Comparison of ENCODE assay signal across 34 cellular contexts in the genomic region with DNA sequence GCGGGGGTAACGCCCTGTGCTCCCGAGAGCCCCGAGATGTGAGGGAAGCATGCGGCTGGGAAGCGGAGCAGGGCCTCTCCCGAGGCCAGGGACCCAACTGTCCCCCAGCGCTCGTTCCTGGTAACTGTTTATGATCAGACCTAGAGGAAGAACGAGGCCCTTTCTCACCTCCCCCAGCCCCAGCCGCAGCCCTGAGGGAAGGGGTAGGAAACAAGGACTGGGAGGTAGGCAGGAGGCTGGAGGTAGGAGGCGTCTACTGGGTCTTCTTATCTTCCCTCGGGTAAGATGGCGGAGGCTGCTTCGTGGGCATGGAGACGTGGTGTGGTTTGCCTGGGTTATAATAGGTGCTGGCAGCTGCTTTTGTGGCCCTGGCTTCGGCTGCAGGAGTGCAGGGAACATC.
DNase-seq lines count a peak whose midpoint lies in the region; ATAC-seq, FAIRE-seq and TF ChIP-seq lines count a peak whose summit lies in the region.
"Had no signal": no experiment of that assay in that cellular context is flagged by ENCODE, and none has a peak within 500 bp of the region (broad histone marks: within the 10 kb centered on the region; RNA-seq: fewer than 3 reads in every experiment).

No MANE protein-coding gene starts in this region.

- no peaks in the 10 kb centered on the region for H3K9me1 ChIP-seq in K562 (ENCODE audit: control insufficient read depth, insufficient read depth, low read length)

- TF ChIP-seq POLR2A in K562 (conservative IDR thresholded peaks at IDR 0.05) (no peak), testis (IDR thresholded peaks at IDR 0.05) (no peak)

- H3K79me1 ChIP-seq in mesendoderm (ENCODE audit: low read length) (no peaks in the 10 kb centered on the region), neuronal stem cell (ENCODE audit: low read depth, low read length) (no peaks in the 10 kb centered on the region)

- H3K4ac ChIP-seq in mesendoderm (ENCODE audit: low read depth, low read length) (no peak overlapping the region), neuronal stem cell (ENCODE audit: low read length) (no peak overlapping the region)

- no peak overlapping the region; the same call in 1 of the 2 replicates for H3K4me2 ChIP-seq in K562 (ENCODE audit: insufficient read depth, low read length)
- no peak overlapping the region for H3K4me2 ChIP-seq in mesendoderm (ENCODE audit: low read length)
- no peak overlapping the region for H3K4me2 ChIP-seq in neuronal stem cell (ENCODE audit: insufficient read depth, low read length, poor library complexity, severe bottlenecking)
- H3K4me2 ChIP-seq: A549; BLaER1; BLaER1 treated with 17β-estradiol and CSF1 and Interleukin-3, amounts not matched to agents 10 nM and 100 nM had no signal

- BruUV-seq in K562 (replicated peaks; lab: Mats Ljungman, UMichigan), result no TSS peak

- peak overlapping the region; percentile 40 for H2AK5ac ChIP-seq in mesendoderm (ENCODE audit: low read length)
- peak overlapping the region; percentile 26 for H2AK5ac ChIP-seq in neuronal stem cell (ENCODE audit: low read depth, low read length)

- no peak overlapping the region for H3K4me3 ChIP-seq in K562
- no peak overlapping the region for H3K4me3 ChIP-seq in mesendoderm (ENCODE audit: low read length)
- no peak overlapping the region for H3K4me3 ChIP-seq in neuronal stem cell (ENCODE audit: low read length in 2 of 2)
- H3K4me3 ChIP-seq in testis, result peak overlapping the region; percentile 44 to 46
- H3K4me3 ChIP-seq: A549; BLaER1; BLaER1 treated with 17β-estradiol and CSF1 and Interleukin-3, amounts not matched to agents 10 nM and 100 nM had no signal

- DNase-seq in K562 (ENCODE audit: extremely low read depth in 1 of 4, low spot score in 3 of 4) (no peak), mesendoderm (no peak), neuronal stem cell (ENCODE audit: low spot score) (no peak), testis (no peak), NCI-H1417 treated with DMSO at 0.1 percent for 48 hours (lab: John Stamatoyannopoulos, UW) (no peak)
- DNase-seq in activated CD8-positive, alpha-beta memory T cell treated with anti-CD3 and anti-CD28 coated beads, Interleukin-2, amount 50 U/mL, for 48 hours, result no peak
- DNase-seq: 8988T; ACHN; AML-193; BE2C; C1 segment of cervical spinal cord; Caco-2; Calu3; CD4-positive, alpha-beta memory T cell; CD4-positive, alpha-beta T cell; CD4-positive, CD25-positive, alpha-beta regulatory T cell; CD8-positive, alpha-beta T cell; COR-L47; DMS 273 treated with DMSO at 0.1 percent for 48 hours; DMS153; DMS53; DMS79; DMS79 treated with DMSO at 0.1 percent for 48 hours; DND-41; EL had no signal

- H3K27me3 ChIP-seq in K562 (ENCODE audit: control insufficient read depth in 2 of 2, insufficient read depth in 2 of 2, low read length in 2 of 2) (no peaks in the 10 kb centered on the region), mesendoderm (ENCODE audit: insufficient read depth, low read length, poor library complexity) (no peaks in the 10 kb centered on the region), neuronal stem cell (ENCODE audit: control insufficient read depth in 3 of 3, insufficient read depth in 3 of 3, low read depth in 1 of 3, low read length in 3 of 3) (no peaks in the 10 kb centered on the region), testis (no peaks in the 10 kb centered on the region)
- H3K27me3 ChIP-seq: BE2C; BLaER1; BLaER1 treated with 17β-estradiol and CSF1 and Interleukin-3, amounts not matched to agents 10 nM and 100 nM had no signal

- no peak overlapping the region for H2BK5ac ChIP-seq in mesendoderm (ENCODE audit: low read length)
- H2BK5ac ChIP-seq in neuronal stem cell (ENCODE audit: low read length), result no peak overlapping the region

- 0 out of 5 replicates have a peak, but pooled peaks cover 0 to 4% of the 10 kb centered on the region in 2 experiments for H3K4me1 ChIP-seq in K562 (replicated peaks in 1 of 2; ENCODE audit: control insufficient read depth in 2 of 2, insufficient read depth in 2 of 2, low read length in 2 of 2)
- peaks cover 12% of the 10 kb centered on the region for H3K4me1 ChIP-seq in mesendoderm (ENCODE audit: control insufficient read depth, low read depth, low read length)
- peaks cover 8 to 13% of the 10 kb centered on the region in 2 donors for H3K4me1 ChIP-seq in neuronal stem cell (ENCODE audit: control insufficient read depth in 2 of 2, insufficient read depth in 1 of 2, low read depth in 1 of 2, low read length in 2 of 2)
- H3K4me1 ChIP-seq in testis, result no peaks in the 10 kb centered on the region
- H3K4me1 ChIP-seq: A549; BE2C; BLaER1; BLaER1 treated with 17β-estradiol and CSF1 and Interleukin-3, amounts not matched to agents 10 nM and 100 nM; Caco-2 had no signal

- H3K23ac ChIP-seq in mesendoderm (ENCODE audit: low read length), result no peak overlapping the region
- H3K23ac ChIP-seq in neuronal stem cell (ENCODE audit: low read depth, low read length, poor library complexity), result peak overlapping the region; percentile 46

- no peak overlapping the region for H3K14ac ChIP-seq in neuronal stem cell (ENCODE audit: low read length)

- H2BK15ac ChIP-seq in mesendoderm (replicated peaks; ENCODE audit: low read depth) (no peak overlapping the region), neuronal stem cell (ENCODE audit: low read length) (no peak overlapping the region)

- POLR2A ChIA-PET in K562 (lab: Yijun Ruan, JAX), result interaction anchor here (1.0 kb wide), 1 partner anchor 28 kb away, joined by 3 read pairs; no protein-coding TSS in a partner anchor

- H3K56ac ChIP-seq in mesendoderm (ENCODE audit: low read length), result no peak overlapping the region

- FAIRE-seq in K562 (lab: Jason Lieb, UNC), result no peak
- FAIRE-seq: A204.1, A549, D721Med had no signal

- no peak for TF ChIP-seq EP300 in K562 (IDR thresholded peaks at IDR 0.05; ENCODE audit: low read length)

- TF ChIP-seq RAD21 in K562 (CRISPR knock-in tag; conservative IDR thresholded peaks at IDR 0.05 in 1 of 2, IDR thresholded peaks at IDR 0.05 in 1 of 2), result no peak

- H2BK120ac ChIP-seq in mesendoderm (ENCODE audit: low read depth, low read length), result no peak overlapping the region
- H2BK120ac ChIP-seq in neuronal stem cell (ENCODE audit: low read depth, low read length), result no peak overlapping the region

- intact Hi-C loops in K562 (cut with micrococcal nuclease) (no loop called here), testis (cut with DNase I; ENCODE audit: low total_unique reads) (no loop called here)

- H2BK12ac ChIP-seq in neuronal stem cell (ENCODE audit: low read length), result no peak overlapping the region

- no peaks in the 10 kb centered on the region for H3K36me3 ChIP-seq in K562 (ENCODE audit: control insufficient read depth, insufficient read depth, low read length)
- no peaks in the 10 kb centered on the region for H3K36me3 ChIP-seq in mesendoderm (ENCODE audit: control insufficient read depth, insufficient read depth, low read length)
- no peaks in the 10 kb centered on the region for H3K36me3 ChIP-seq in neuronal stem cell (replicated peaks in 1 of 2; ENCODE audit: control insufficient read depth in 2 of 2, insufficient read depth in 2 of 2, low read length in 2 of 2)
- no peaks in the 10 kb centered on the region for H3K36me3 ChIP-seq in testis (ENCODE audit: low read depth, missing control alignments)
- H3K36me3 ChIP-seq: BE2C; BLaER1; BLaER1 treated with 17β-estradiol and CSF1 and Interleukin-3, amounts not matched to agents 10 nM and 100 nM had no signal

- H3K18ac ChIP-seq in mesendoderm (ENCODE audit: low read length), result no peak overlapping the region
- peak overlapping the region; percentile 70 for H3K18ac ChIP-seq in neuronal stem cell (ENCODE audit: low read length)

- H4K8ac ChIP-seq in mesendoderm (ENCODE audit: low read depth, low read length), result no peak overlapping the region
- H4K8ac ChIP-seq in neuronal stem cell (ENCODE audit: low read depth, low read length), result no peak overlapping the region

- WGBS in K562 (ENCODE audit: insufficient coverage, low coverage, missing lambda C conversion rate), result 4% methylated on average over 16 of the region's 17 CpGs
- no CpG with 5 or more reads among the region's 17 CpGs for WGBS in mesendoderm (ENCODE audit: extremely low coverage, insufficient coverage, low lambda C conversion rate)
- no CpG with 5 or more reads among the region's 17 CpGs for WGBS in neuronal stem cell (ENCODE audit: extremely low coverage in 2 of 2, insufficient read length in 2 of 2, insufficient replicate concordance in 1 of 2), 2 donors
- 69 to 86% methylated on average over 16 of the region's 17 CpGs for WGBS in testis, 2 donors

- no peaks in the 10 kb centered on the region for H3K9me3 ChIP-seq in K562 (replicated peaks; ENCODE audit: control insufficient read depth, insufficient read depth, low read depth, low read length)
- H3K9me3 ChIP-seq in neuronal stem cell (replicated peaks in 1 of 2; ENCODE audit: control insufficient read depth in 2 of 2, insufficient read depth in 1 of 2, low read depth in 1 of 2, low read length in 2 of 2), result peaks cover 0 to 3% of the 10 kb centered on the region in 2 donors
- no peaks in the 10 kb centered on the region for H3K9me3 ChIP-seq in testis
- H3K9me3 ChIP-seq: A549, BE2C, Caco-2 had no signal

- H4K5ac ChIP-seq in mesendoderm (ENCODE audit: low read length), result no peak overlapping the region

- H4K20me1 ChIP-seq in K562 (replicated peaks; ENCODE audit: control insufficient read depth, insufficient read depth, low read length), result no peaks in the 10 kb centered on the region
- H4K20me1 ChIP-seq: BLaER1; BLaER1 treated with 17β-estradiol and CSF1 and Interleukin-3, amounts not matched to agents 10 nM and 100 nM had no signal

- no peak overlapping the region for H3K9ac ChIP-seq in K562 (ENCODE audit: insufficient read depth in 1 of 2, low read depth in 2 of 2, low read length in 2 of 2)
- H3K9ac ChIP-seq in mesendoderm (ENCODE audit: low read length), result no peak overlapping the region
- H3K9ac ChIP-seq in neuronal stem cell (ENCODE audit: low read depth, low read length, poor library complexity), result no peak overlapping the region
- H3K9ac ChIP-seq: BLaER1; BLaER1 treated with 17β-estradiol and CSF1 and Interleukin-3, amounts not matched to agents 10 nM and 100 nM had no signal

- CTCF ChIA-PET in K562 (lab: Yijun Ruan, JAX; ENCODE audit: low intra/inter-chr PET ratio), result no interaction called here

- in situ Hi-C loops in K562 (cut with MboI), result no loop called here

- H3K27ac ChIP-seq in K562 (ENCODE audit: extremely low read depth, low read depth, low read length) (no peak overlapping the region), mesendoderm (ENCODE audit: low read depth, low read length) (no peak overlapping the region), neuronal stem cell (replicated peaks; ENCODE audit: low read length) (no peak overlapping the region), testis (no peak overlapping the region)
- H3K27ac ChIP-seq: 22Rv1; A549; BLaER1; BLaER1 treated with 17β-estradiol and CSF1 and Interleukin-3, amounts not matched to agents 10 nM and 100 nM; C4-2B had no signal

- H2AFZ ChIP-seq in K562 (ENCODE audit: low read depth, low read length) (0 out of 2 replicates have a peak overlapping the region, but pooled peaks have one; percentile 20), neuronal stem cell (ENCODE audit: low read length) (no peak overlapping the region)

- no peaks in the 10 kb centered on the region for H3K79me2 ChIP-seq in K562 (ENCODE audit: control insufficient read depth, insufficient read depth, low read length)
- H3K79me2 ChIP-seq in mesendoderm (ENCODE audit: control insufficient read depth, insufficient read depth, low read length), result no peaks in the 10 kb centered on the region

- ATAC-seq in K562 (no peak), SK-N-SH treated with all-trans-retinoic acid at 6 μM for 48 hours (no peak), GM18867 (IDR thresholded peaks at IDR 0.05; ENCODE audit: unreplicated experiment) (no peak)
- ATAC-seq: A549; CD8-positive, alpha-beta T cell had no signal

- TF ChIP-seq CTCF in K562 (IDR thresholded peaks at IDR 0.05 in 2 of 3, conservative IDR thresholded peaks at IDR 0.05 in 1 of 3; ENCODE audit: insufficient read depth in 2 of 3, low read depth in 1 of 3, low read length in 3 of 3), result no peak
- TF ChIP-seq CTCF in testis (IDR thresholded peaks at IDR 0.05), result no peak

- H4K91ac ChIP-seq in neuronal stem cell (ENCODE audit: low read depth, low read length, poor library complexity), result no peak overlapping the region

Comparison
In these comparisons a context has a peak if more than half of its experiments do, and no peak if none do; other contexts are left out.
1. H3K4me3 ChIP-seq: peak in testis (2 of 2); none in K562 (single experiment), mesendoderm (single experiment) and neuronal stem cell (0 of 2).